Comparison of ENCODE assay signal across 12 cellular contexts in genomic region chr10:11179231-11180105, GRCh38.
DNase-seq lines count a peak whose midpoint lies in the region; ATAC-seq, FAIRE-seq and TF ChIP-seq lines count a peak whose summit lies in the region.
"Had no signal": no experiment of that assay in that cellular context is flagged by ENCODE, and none has a peak within 500 bp of the region (broad histone marks: within the 10 kb centered on the region; RNA-seq: fewer than 3 reads in every experiment).

No MANE protein-coding gene starts in this region.

- intact Hi-C loops in activated CD4-positive, alpha-beta T cell treated with anti-CD3 and anti-CD28 coated beads, Interleukin-2, amount 10 ng/mL, durations not matched to agents 24 days and 14 days (cut with micrococcal nuclease) = loop anchor here (2.0 to 10.0 kb wide), 2 partner anchors 47 to 865 kb away; partner anchors contain the start of gene UPF2
- intact Hi-C loops in mucosa of descending colon (cut with DNase I, micrococcal nuclease) (no loop called here), ovary (cut with DNase I) (no loop called here)

- peak overlapping the region in 1 of 2 donors; percentile 6 for H3K4me3 ChIP-seq in small intestine (ENCODE audit: low read depth in 1 of 2, low read length in 2 of 2)
- no peak overlapping the region for H3K4me3 ChIP-seq in mucosa of descending colon
- no peak overlapping the region for H3K4me3 ChIP-seq in ovary

- peaks cover 78% of the 10 kb centered on the region for H3K36me3 Mint-ChIP-seq in activated CD4-positive, alpha-beta T cell treated with anti-CD3 and anti-CD28 coated beads, Interleukin-2, amount 10 ng/mL, durations not matched to agents 24 days and 14 days (ENCODE audit: low read depth)
- H3K36me3 Mint-ChIP-seq in HFFc6 (ENCODE audit: low read depth) (peaks cover 15% of the 10 kb centered on the region; the same call in 1 of the 2 replicates), brain (peaks cover 70% of the 10 kb centered on the region)

- no peak overlapping the region for H3K4me3 Mint-ChIP-seq in activated CD4-positive, alpha-beta T cell treated with anti-CD3 and anti-CD28 coated beads, Interleukin-2, amount 10 ng/mL, durations not matched to agents 24 days and 14 days
- H3K4me3 Mint-ChIP-seq in HFFc6 = peak overlapping the region; percentile 60; the same call in 1 of the 2 replicates
- H3K4me3 Mint-ChIP-seq in brain = peak overlapping the region in 1 of 5 experiments; percentile 36
- H3K4me3 Mint-ChIP-seq: activated CD8-positive, alpha-beta memory T cell treated with anti-CD3 and anti-CD28 coated beads, Interleukin-2, amount 10 ng/mL, durations not matched to agents 7 days and 5 days had no signal

- POLR2A ChIA-PET in HEK293T (lab: Yijun Ruan, JAX) = no interaction called here

- FAIRE-seq in small intestine (lab: Jason Lieb, UNC) = no peak
- FAIRE-seq: H1 had no signal

- CTCF ChIA-PET in HEK293T (lab: Yijun Ruan, JAX) = interaction anchor here (1.2 kb wide), 1 partner anchor 90 kb away, joined by 4 read pairs; no protein-coding TSS in a partner anchor

- ATAC-seq in mucosa of descending colon = no peak

- no peaks in the 10 kb centered on the region for H3K27me3 Mint-ChIP-seq in activated CD4-positive, alpha-beta T cell treated with anti-CD3 and anti-CD28 coated beads, Interleukin-2, amount 10 ng/mL, durations not matched to agents 24 days and 14 days
- H3K27me3 Mint-ChIP-seq in HFFc6 (ENCODE audit: insufficient read depth) (peaks cover 2% of the 10 kb centered on the region; the same call in 1 of the 2 replicates), brain (no peaks in the 10 kb centered on the region)
- H3K27me3 Mint-ChIP-seq: activated CD8-positive, alpha-beta memory T cell treated with anti-CD3 and anti-CD28 coated beads, Interleukin-2, amount 10 ng/mL, durations not matched to agents 7 days and 5 days had no signal

- no peaks in the 10 kb centered on the region for H3K9me3 ChIP-seq in small intestine (ENCODE audit: control insufficient read depth, low read depth)
- no peaks in the 10 kb centered on the region for H3K9me3 ChIP-seq in mucosa of descending colon
- H3K9me3 ChIP-seq in ovary = no peaks in the 10 kb centered on the region

- TF ChIP-seq POLR2A in ovary (IDR thresholded peaks at IDR 0.05) = no peak

- H3K27me3 ChIP-seq in small intestine (ENCODE audit: control insufficient read depth in 2 of 2, insufficient read depth in 2 of 2, low read length in 2 of 2) = no peaks in the 10 kb centered on the region
- H3K27me3 ChIP-seq in ovary = no peaks in the 10 kb centered on the region

- H3K27ac Mint-ChIP-seq in activated CD4-positive, alpha-beta T cell treated with anti-CD3 and anti-CD28 coated beads, Interleukin-2, amount 10 ng/mL, durations not matched to agents 24 days and 14 days = peak overlapping the region; percentile 94
- H3K27ac Mint-ChIP-seq in HFFc6 (peak overlapping the region; percentile 92), brain (peak overlapping the region in 4 of 5 experiments; percentile 8 to 91 (median 56))
- H3K27ac Mint-ChIP-seq: activated CD8-positive, alpha-beta memory T cell treated with anti-CD3 and anti-CD28 coated beads, Interleukin-2, amount 10 ng/mL, durations not matched to agents 7 days and 5 days had no signal

- H3K36me3 ChIP-seq in small intestine (ENCODE audit: control insufficient read depth in 2 of 2, insufficient read depth in 2 of 2, low read length in 2 of 2) = no peaks in the 10 kb centered on the region
- no peaks in the 10 kb centered on the region for H3K36me3 ChIP-seq in mucosa of descending colon (ENCODE audit: low read depth)
- H3K36me3 ChIP-seq in ovary = no peaks in the 10 kb centered on the region

- H3K4me1 ChIP-seq in small intestine (ENCODE audit: control insufficient read depth in 2 of 2, insufficient read depth in 1 of 2, low read depth in 1 of 2, low read length in 1 of 2) (peaks cover 0 to 4% of the 10 kb centered on the region in 2 donors), mucosa of descending colon (ENCODE audit: low read depth) (no peaks in the 10 kb centered on the region), ovary (ENCODE audit: insufficient read depth) (peaks cover 16% of the 10 kb centered on the region)

- peaks cover 5% of the 10 kb centered on the region for H3K9me3 Mint-ChIP-seq in activated CD4-positive, alpha-beta T cell treated with anti-CD3 and anti-CD28 coated beads, Interleukin-2, amount 10 ng/mL, durations not matched to agents 24 days and 14 days
- H3K9me3 Mint-ChIP-seq in HFFc6 (peaks cover 22% of the 10 kb centered on the region; the same call in 1 of the 2 replicates), brain (peaks cover 0 to 15% (median 3%) of the 10 kb centered on the region in 5 experiments)

- TF ChIP-seq CTCF in HFFc6 (IDR thresholded peaks at IDR 0.05) = no peak
- no peak for TF ChIP-seq CTCF in brain (conservative IDR thresholded peaks at IDR 0.05)
- TF ChIP-seq CTCF in mucosa of descending colon (IDR thresholded peaks at IDR 0.05) = no peak
- no peak for TF ChIP-seq CTCF in ovary (IDR thresholded peaks at IDR 0.05)

- DNase-seq in activated CD4-positive, alpha-beta T cell treated with anti-CD3 and anti-CD28 coated beads, Interleukin-2, amount 10 ng/mL, durations not matched to agents 24 days and 14 days = peak; percentile 71
- no peak for DNase-seq in activated CD4-positive, alpha-beta T cell treated with anti-CD3 and anti-CD28 coated beads, Interleukin-2, amount 50 U/mL, for 4 hours
- DNase-seq in HFFc6 = no peak
- no peak for DNase-seq in small intestine
- no peak for DNase-seq in HEK293T (ENCODE audit: extremely low spot score)
- no peak for DNase-seq in mucosa of descending colon
- DNase-seq in ovary = no peak
- DNase-seq: ACHN, DMS153 had no signal

- H3K27ac ChIP-seq in small intestine (ENCODE audit: low read depth in 1 of 2, low read length in 1 of 2) = peak overlapping the region; percentile 32 to 79
- H3K27ac ChIP-seq in ovary = no peak overlapping the region

- WGBS in small intestine, 3 donors = 73 to 83% (median 76%) methylated on average over 13 of the region's 13 CpGs
- WGBS in ovary, 3 donors = 88 to 94% (median 91%) methylated on average over 13 of the region's 13 CpGs

- peaks cover 90% of the 10 kb centered on the region for H3K4me1 Mint-ChIP-seq in activated CD4-positive, alpha-beta T cell treated with anti-CD3 and anti-CD28 coated beads, Interleukin-2, amount 10 ng/mL, durations not matched to agents 24 days and 14 days
- H3K4me1 Mint-ChIP-seq in HFFc6 (ENCODE audit: low read depth) = peaks cover 56% of the 10 kb centered on the region
- peaks cover 57% of the 10 kb centered on the region for H3K4me1 Mint-ChIP-seq in brain

- TF ChIP-seq EP300 in ovary (IDR thresholded peaks at IDR 0.05) = no peak

TF ChIP-seq in HEK293T, 16 proteins besides CTCF, POLR2A, EP300 and RAD21:
- TF ChIP-seq PKNOX1 (IDR thresholded peaks at IDR 0.05) = no peak
- no peak for TF ChIP-seq L3MBTL2 (conservative IDR thresholded peaks at IDR 0.05)
- no peak for TF ChIP-seq SUZ12 (IDR thresholded peaks at IDR 0.05)
- no peak for TF ChIP-seq BHLHE40 (IDR thresholded peaks at IDR 0.05; ENCODE audit: borderline replicate concordance)
- TF ChIP-seq LEF1 (IDR thresholded peaks at IDR 0.05; ENCODE audit: borderline replicate concordance) = no peak
- TF ChIP-seq TARDBP (IDR thresholded peaks at IDR 0.05) = no peak
- TF ChIP-seq NFRKB (IDR thresholded peaks at IDR 0.05) = no peak
- no peak for TF ChIP-seq HDGF (IDR thresholded peaks at IDR 0.05; ENCODE audit: borderline replicate concordance)

Comparison
In these comparisons a context has a peak if more than half of its experiments do, and no peak if none do; other contexts are left out.
1. H3K27ac ChIP-seq: peak in small intestine (2 of 2); none in ovary (0 of 2).
2. Peak in every context shown above with its lines, with median percentiles within 50 percentile points of each other: H3K27ac Mint-ChIP-seq.